In genomic region chr20:53596188-53597084, GRCh38 we compare ENCODE assay signal across 7 cellular contexts. TPM values are rescaled to one million over a fixed set of nuclear protein-coding genes. Genes with fewer than 3 reads are reported as not detected.
DNase-seq lines count a peak whose midpoint lies in the region; ATAC-seq and TF ChIP-seq lines count a peak whose summit lies in the region.
"Not testable (repeated sequence)": the region's sequence is repeated elsewhere in the genome, so short reads cannot be mapped to it uniquely, and the experiment has no call there.

No MANE protein-coding gene starts in this region.

- not testable (repeated sequence) for H3K18ac ChIP-seq in mesendoderm (ENCODE audit: low read length)

- not testable (repeated sequence) for H3K79me1 ChIP-seq in mesendoderm (ENCODE audit: low read length)

- H3K27ac Mint-ChIP-seq in GM23338 (peak overlapping the region; percentile 94), glutamatergic neuron (ENCODE audit: unreplicated experiment) (peak overlapping the region; percentile 82)
- peak overlapping the region; percentile 86 for H3K27ac Mint-ChIP-seq in activated CD8-positive, alpha-beta memory T cell treated with anti-CD3 and anti-CD28 coated beads, Interleukin-2, amount 10 ng/mL, durations not matched to agents 7 days and 5 days
- not testable (repeated sequence) for H3K27ac Mint-ChIP-seq in central memory CD8-positive, alpha-beta T cell (ENCODE audit: low read depth)

- H3K4me1 Mint-ChIP-seq in GM23338 (peaks cover 46% of the 10 kb centered on the region), glutamatergic neuron (ENCODE audit: low read depth, unreplicated experiment) (peaks cover 13% of the 10 kb centered on the region)
- H3K4me1 Mint-ChIP-seq in activated CD8-positive, alpha-beta memory T cell treated with anti-CD3 and anti-CD28 coated beads, Interleukin-2, amount 10 ng/mL, durations not matched to agents 7 days and 5 days: peaks cover 49% of the 10 kb centered on the region
- peaks cover 41% of the 10 kb centered on the region for H3K4me1 Mint-ChIP-seq in central memory CD8-positive, alpha-beta T cell

- not testable (repeated sequence) for H3K9me2 ChIP-seq in GM23338 (ENCODE audit: insufficient read depth)

- not testable (repeated sequence) for H2BK15ac ChIP-seq in mesendoderm (replicated peaks; ENCODE audit: low read depth)

- not testable (repeated sequence) for H2AFZ ChIP-seq in GM23338

- H3K23ac ChIP-seq in mesendoderm (ENCODE audit: low read length): not testable (repeated sequence)

- in situ Hi-C loops in gastrocnemius medialis (cut with MboI; ENCODE audit: low sequenced_read_pairs in 4 of 4): loop anchor here in 2 of 4 donors (25.0 kb wide), 1 partner anchor 616 kb away; the partner anchor contains the start of gene PFDN4 (in 2 of the 2)

- not testable (repeated sequence) for H3K9me3 Mint-ChIP-seq in GM23338; activated CD8-positive, alpha-beta memory T cell treated with anti-CD3 and anti-CD28 coated beads, Interleukin-2, amount 10 ng/mL, durations not matched to agents 7 days and 5 days (ENCODE audit: low read depth); central memory CD8-positive, alpha-beta T cell
- H3K9me3 Mint-ChIP-seq in glutamatergic neuron (ENCODE audit: unreplicated experiment): peaks cover 12% of the 10 kb centered on the region

- CTCF ChIA-PET in activated CD8-positive, alpha-beta memory T cell treated with anti-CD3 and anti-CD28 coated beads, Interleukin-2, amount 10 ng/mL, durations not matched to agents 7 days and 5 days (lab: Charles Lee): interaction anchor here (0.6 to 1.6 kb wide), 6 partner anchors 13 to 339 kb away, joined by 3 to 4 read pairs (median 4); no protein-coding TSS in a partner anchor

- intact Hi-C loops in gastrocnemius medialis (cut with DNase I; ENCODE audit: low total_unique reads): loop anchor here (10.0 kb wide), 1 partner anchor 58 kb away; no protein-coding TSS in a partner anchor

- not testable (repeated sequence) for H3K4ac ChIP-seq in mesendoderm (ENCODE audit: low read depth, low read length)

- H3K27ac ChIP-seq in GM23338 (ENCODE audit: low read depth) (peak overlapping the region; percentile 72), gastrocnemius medialis (peak overlapping the region in 3 of 4 donors; percentile 7 to 98 (median 96))
- not testable (repeated sequence) for H3K27ac ChIP-seq in mesendoderm (ENCODE audit: low read depth, low read length)

- TF ChIP-seq CTCF in GM23338 (conservative IDR thresholded peaks at IDR 0.05; ENCODE audit: low read depth in 2 of 2); glutamatergic neuron (IDR thresholded peaks at IDR 0.05; ENCODE audit: partially characterized antibody, unreplicated experiment); gastrocnemius medialis (IDR thresholded peaks at IDR 0.05 in 4 of 5, conservative IDR thresholded peaks at IDR 0.05 in 1 of 5): not testable (repeated sequence)

- H4K20me1 ChIP-seq in GM23338 (replicated peaks; ENCODE audit: insufficient read depth): not testable (repeated sequence)

- H3K27me3 ChIP-seq in GM23338 (ENCODE audit: insufficient read depth); mesendoderm (ENCODE audit: insufficient read depth, low read length, poor library complexity); gastrocnemius medialis: not testable (repeated sequence)

- H3K4me3 Mint-ChIP-seq in GM23338: peak overlapping the region; percentile 49
- peak overlapping the region; percentile 66 for H3K4me3 Mint-ChIP-seq in activated CD8-positive, alpha-beta memory T cell treated with anti-CD3 and anti-CD28 coated beads, Interleukin-2, amount 10 ng/mL, durations not matched to agents 7 days and 5 days
- peak overlapping the region; percentile 55 for H3K4me3 Mint-ChIP-seq in central memory CD8-positive, alpha-beta T cell
- H3K4me3 Mint-ChIP-seq in glutamatergic neuron (ENCODE audit: unreplicated experiment): not testable (repeated sequence)

- not testable (repeated sequence) for H2BK5ac ChIP-seq in mesendoderm (ENCODE audit: low read length)

- H3F3A ChIP-seq in GM23338 (replicated peaks; ENCODE audit: low read depth): not testable (repeated sequence)

- H3K27me3 Mint-ChIP-seq in GM23338 (ENCODE audit: insufficient read depth, low read depth, poor library complexity); activated CD8-positive, alpha-beta memory T cell treated with anti-CD3 and anti-CD28 coated beads, Interleukin-2, amount 10 ng/mL, durations not matched to agents 7 days and 5 days; central memory CD8-positive, alpha-beta T cell; glutamatergic neuron (ENCODE audit: unreplicated experiment): not testable (repeated sequence)

- not testable (repeated sequence) for TF ChIP-seq POLR2A in gastrocnemius medialis (IDR thresholded peaks at IDR 0.05)

- H3K36me3 Mint-ChIP-seq in GM23338 (ENCODE audit: low read depth); activated CD8-positive, alpha-beta memory T cell treated with anti-CD3 and anti-CD28 coated beads, Interleukin-2, amount 10 ng/mL, durations not matched to agents 7 days and 5 days; glutamatergic neuron (ENCODE audit: unreplicated experiment): not testable (repeated sequence)
- peaks cover 11% of the 10 kb centered on the region for H3K36me3 Mint-ChIP-seq in central memory CD8-positive, alpha-beta T cell (ENCODE audit: insufficient read depth)

- H2AK5ac ChIP-seq in mesendoderm (ENCODE audit: low read length): not testable (repeated sequence)

- H4K8ac ChIP-seq in mesendoderm (ENCODE audit: low read depth, low read length): not testable (repeated sequence)

- not testable (repeated sequence) for H3K36me3 ChIP-seq in GM23338 (ENCODE audit: insufficient read depth); mesendoderm (ENCODE audit: control insufficient read depth, insufficient read depth, low read length); gastrocnemius medialis

- H4K5ac ChIP-seq in mesendoderm (ENCODE audit: low read length): not testable (repeated sequence)

- peak overlapping the region; percentile 70 for H3K4me2 ChIP-seq in GM23338
- H3K4me2 ChIP-seq in mesendoderm (ENCODE audit: low read length): not testable (repeated sequence)

- ATAC-seq in GM23338; activated CD8-positive, alpha-beta memory T cell treated with anti-CD3 and anti-CD28 coated beads, Interleukin-2, amount 10 ng/mL, durations not matched to agents 7 days and 5 days; central memory CD8-positive, alpha-beta T cell (replicated peaks; ENCODE audit: extremely low read depth, poor library complexity, severe bottlenecking); gastrocnemius medialis: not testable (repeated sequence)

- peak overlapping the region; percentile 27 for H3K9ac ChIP-seq in mesendoderm (ENCODE audit: low read length)

- H2BK120ac ChIP-seq in mesendoderm (ENCODE audit: low read depth, low read length): not testable (repeated sequence)

- whole genome bisulfite sequencing in mesendoderm (ENCODE audit: extremely low coverage, insufficient coverage, low lambda C conversion rate): 100% methylated on average over 1 of the region's 13 CpGs

- H3K4me3 ChIP-seq in GM23338; mesendoderm (ENCODE audit: low read length); gastrocnemius medialis: not testable (repeated sequence)

- H3K79me2 ChIP-seq in GM23338 (replicated peaks; ENCODE audit: insufficient read depth): peaks cover 14% of the 10 kb centered on the region
- not testable (repeated sequence) for H3K79me2 ChIP-seq in mesendoderm (ENCODE audit: control insufficient read depth, insufficient read depth, low read length)

- peaks cover 48% of the 10 kb centered on the region for H3K4me1 ChIP-seq in GM23338 (ENCODE audit: insufficient read depth)
- H3K4me1 ChIP-seq in mesendoderm (ENCODE audit: control insufficient read depth, low read depth, low read length): peaks cover 13% of the 10 kb centered on the region
- H3K4me1 ChIP-seq in gastrocnemius medialis: peaks cover 6 to 12% of the 10 kb centered on the region in 2 donors

- peak overlapping the region; percentile 50 for H3K56ac ChIP-seq in mesendoderm (ENCODE audit: low read length)

- H3K9me3 ChIP-seq in gastrocnemius medialis: not testable (repeated sequence)

- not testable (repeated sequence) for DNase-seq in GM23338 (ENCODE audit: low spot score); central memory CD8-positive, alpha-beta T cell (ENCODE audit: low spot score in 2 of 2); glutamatergic neuron; mesendoderm; gastrocnemius medialis
- peak; percentile 54 for DNase-seq in NCI-H82 treated with DMSO at 0.1 percent for 48 hours (lab: John Stamatoyannopoulos, UW; ENCODE audit: unreplicated experiment)
- DNase-seq in activated CD8-positive, alpha-beta memory T cell treated with anti-CD3 and anti-CD28 coated beads, Interleukin-2, amount 10 ng/mL, durations not matched to agents 7 days and 5 days: peak; percentile 40

RNA-seq across cellular contexts. Expression of gene ZNF217, which starts 2.8 kb away (rescaled TPM):
- 76.7 and 78.0 TPM in 2 replicates for total RNA-seq in GM23338 (2014; rRNA removed; shearing (Covaris generic))
- polyA plus RNA-seq in GM23338 (2016; fragmentation: Nextera tagmentation; extraction: Ambion mirVana): 30.8 and 32.8 TPM in 2 replicates
- total RNA-seq in activated CD8-positive, alpha-beta memory T cell treated with anti-CD3 and anti-CD28 coated beads, Interleukin-2, amount 10 ng/mL, durations not matched to agents 7 days and 5 days: 10 to 100 TPM; 80.2 to 81.9 TPM
- total RNA-seq in glutamatergic neuron (ENCODE audit: unreplicated experiment) (64.7 TPM), gastrocnemius medialis (1 to 10 TPM; 4.1 to 5.9 (median 4.7) TPM)
- polyA plus RNA-seq in mesendoderm (2013, experiment 1 of 2): 22.0 TPM
- 21.5 TPM for polyA plus RNA-seq in mesendoderm (2013, experiment 2 of 2)
